ENCODE assay signal across 1 cellular context in genomic region chr2:173631123-173631450, GRCh38.
TF ChIP-seq lines count a peak whose summit lies in the region.

No MANE protein-coding gene starts in this region.

TF ChIP-seq in SK-N-SH, 30 proteins besides CTCF, POLR2A, EP300 and RAD21 (continued from another document):
- no peak for TF ChIP-seq ZBTB33 (IDR thresholded peaks at IDR 0.05; ENCODE audit: borderline replicate concordance, low read depth)
